9 cellular contexts compared by ENCODE assay signal in genomic region chr11:72720806-72721205, GRCh38. TPM values are rescaled to one million over a fixed set of nuclear protein-coding genes. Genes with fewer than 3 reads are reported as not detected.
DNase-seq lines count a peak whose midpoint lies in the region; ATAC-seq and TF ChIP-seq lines count a peak whose summit lies in the region.
"Had no signal": no experiment of that assay in that cellular context is flagged by ENCODE, and none has a peak within 500 bp of the region (broad histone marks: within the 10 kb centered on the region; RNA-seq: fewer than 3 reads in every experiment).

No MANE protein-coding gene starts in this region.

- in situ Hi-C loops in mammary epithelial cell (cut with MboI; ENCODE audit: low sequenced_read_pairs in 2 of 2), result loop anchor here (5.0 to 10.0 kb wide), 4 partner anchors 74 to 521 kb away; partner anchors contain the start of gene STARD10 (in 2 of the 2)

- no CpG with 5 or more reads among the region's 4 CpGs for WGBS in mammary epithelial cell (ENCODE audit: low coverage, missing lambda C conversion rate)

- intact Hi-C loops in activated naive CD4-positive, alpha-beta T cell treated with anti-CD3 and anti-CD28 coated beads for 36 hours (cut with micrococcal nuclease), result loop anchor here (5.0 to 10.0 kb wide), 2 partner anchors 424 to 521 kb away; partner anchors contain the start of gene FCHSD2
- intact Hi-C loops in mammary epithelial cell (cut with micrococcal nuclease), result loop anchor here (10.0 kb wide), 1 partner anchor 204 kb away; no protein-coding TSS in a partner anchor

- H3K36me3 ChIP-seq in mammary epithelial cell (ENCODE audit: insufficient read depth, low read length), result peaks cover 6% of the 10 kb centered on the region

- H3K4me1 ChIP-seq in mammary epithelial cell (ENCODE audit: insufficient read depth, low read length), result peaks cover 44% of the 10 kb centered on the region

- no peaks in the 10 kb centered on the region for H4K20me1 ChIP-seq in mammary epithelial cell (ENCODE audit: insufficient read depth, low read length)

- H3K27me3 ChIP-seq in mammary epithelial cell (ENCODE audit: insufficient read depth, low read length), result no peaks in the 10 kb centered on the region

- no peak for DNase-seq in activated naive CD4-positive, alpha-beta T cell treated with anti-CD3 and anti-CD28 coated beads for 36 hours
- no peak for DNase-seq in activated naive CD4-positive, alpha-beta T cell (lab: John Stamatoyannopoulos, UW)
- DNase-seq in mammary epithelial cell (no peak), memory B cell (ENCODE audit: low spot score in 2 of 2) (no peak), type B pancreatic cell (ENCODE audit: extremely low spot score, unreplicated experiment) (no peak), kidney glomerular epithelial cell (lab: John Stamatoyannopoulos, UW) (no peak), HUDEP-2 (lab: John Stamatoyannopoulos, UW; ENCODE audit: unreplicated experiment in 76 of 76) (no peak), SKM-1 treated with dmso at 0.1 percent for 144 hours (lab: John Stamatoyannopoulos, UW; ENCODE audit: unreplicated experiment) (no peak)
- DNase-seq: DMS153 had no signal

- no peaks in the 10 kb centered on the region for H3K27me3 Mint-ChIP-seq in activated naive CD4-positive, alpha-beta T cell treated with anti-CD3 and anti-CD28 coated beads for 36 hours (ENCODE audit: low read depth)
- H3K27me3 Mint-ChIP-seq in memory B cell, result no peaks in the 10 kb centered on the region
- no peaks in the 10 kb centered on the region for H3K27me3 Mint-ChIP-seq in type B pancreatic cell

- H3K9me3 ChIP-seq in mammary epithelial cell (replicated peaks; ENCODE audit: insufficient read depth, low read length), result no peaks in the 10 kb centered on the region

- peak overlapping the region; percentile 85 for H3K9ac ChIP-seq in mammary epithelial cell (ENCODE audit: insufficient read depth, low read length)

- no peaks in the 10 kb centered on the region for H3K9me3 Mint-ChIP-seq in activated naive CD4-positive, alpha-beta T cell treated with anti-CD3 and anti-CD28 coated beads for 36 hours
- H3K9me3 Mint-ChIP-seq in memory B cell (no peaks in the 10 kb centered on the region), type B pancreatic cell (no peaks in the 10 kb centered on the region)

- peak overlapping the region; percentile 90 for H3K4me3 Mint-ChIP-seq in activated naive CD4-positive, alpha-beta T cell treated with anti-CD3 and anti-CD28 coated beads for 36 hours
- peak overlapping the region; percentile 84 for H3K4me3 Mint-ChIP-seq in memory B cell
- H3K4me3 Mint-ChIP-seq in type B pancreatic cell, result peak overlapping the region; percentile 89

- H3K36me3 Mint-ChIP-seq in activated naive CD4-positive, alpha-beta T cell treated with anti-CD3 and anti-CD28 coated beads for 36 hours (ENCODE audit: low read depth), result peaks cover 3% of the 10 kb centered on the region
- H3K36me3 Mint-ChIP-seq in memory B cell (peaks cover 17% of the 10 kb centered on the region), type B pancreatic cell (no peaks in the 10 kb centered on the region)

- peaks cover 77% of the 10 kb centered on the region for H3K79me2 ChIP-seq in mammary epithelial cell (ENCODE audit: insufficient read depth, low read length)

- H3K4me1 Mint-ChIP-seq in activated naive CD4-positive, alpha-beta T cell treated with anti-CD3 and anti-CD28 coated beads for 36 hours (ENCODE audit: low read depth), result peaks cover 52% of the 10 kb centered on the region
- H3K4me1 Mint-ChIP-seq in memory B cell (peaks cover 65% of the 10 kb centered on the region), type B pancreatic cell (ENCODE audit: unreplicated experiment) (peaks cover 55% of the 10 kb centered on the region)

- peak overlapping the region; percentile 49 to 61 (median 58) for H3K4me3 ChIP-seq in mammary epithelial cell (replicated peaks in 1 of 3; ENCODE audit: insufficient read depth in 1 of 3, low read depth in 2 of 3, low read length in 3 of 3)

- CTCF ChIA-PET in activated naive CD4-positive, alpha-beta T cell treated with anti-CD3 and anti-CD28 coated beads for 36 hours (lab: Charles Lee), result interaction anchor here (0.7 to 11.6 kb wide), 4 partner anchors 36 to 191 kb away, joined by 4 to 161 read pairs (median 10); partner anchors contain the start of genes ATG16L2 and STARD10
- CTCF ChIA-PET in mammary epithelial cell (lab: Charles Lee; ENCODE audit: low non-redundant PET), result interaction anchor here (0.8 kb wide), 1 partner anchor 79 kb away, joined by 4 read pairs; no protein-coding TSS in a partner anchor

- peak overlapping the region; percentile 95 for H3K27ac Mint-ChIP-seq in activated naive CD4-positive, alpha-beta T cell treated with anti-CD3 and anti-CD28 coated beads for 36 hours
- H3K27ac Mint-ChIP-seq in memory B cell (peak overlapping the region; percentile 77), type B pancreatic cell (peak overlapping the region; percentile 97)

- no TSS peak for BruUV-seq in mammary epithelial cell (replicated peaks; lab: Mats Ljungman, UMichigan)

- no peak overlapping the region for H2AFZ ChIP-seq in mammary epithelial cell (ENCODE audit: low read depth, low read length)

- H3K27ac ChIP-seq in mammary epithelial cell (ENCODE audit: insufficient read depth, low read depth, low read length), result peak overlapping the region; percentile 55

- TF ChIP-seq CTCF in mammary epithelial cell (conservative IDR thresholded peaks at IDR 0.05 in 1 of 2, IDR thresholded peaks at IDR 0.05 in 1 of 2; ENCODE audit: extremely low read depth in 1 of 2, insufficient read depth in 1 of 2, low read depth in 1 of 2, low read length in 2 of 2) (no peak), type B pancreatic cell (conservative IDR thresholded peaks at IDR 0.05) (no peak)

- no peak for ATAC-seq in memory B cell (ENCODE audit: low read depth)

- dilution Hi-C loops in mammary epithelial cell (cut with HindIII; ENCODE audit: low sequenced_read_pairs), result no loop called here

- peak overlapping the region; percentile 89 for H3K4me2 ChIP-seq in mammary epithelial cell (ENCODE audit: insufficient read depth, low read depth, low read length)

RNA-seq across cellular contexts. Expression of gene ARAP1, which starts 31.4 kb away (rescaled TPM):
- total RNA-seq in activated naive CD4-positive, alpha-beta T cell treated with anti-CD3 and anti-CD28 coated beads for 36 hours, result 10 to 100 TPM; 64.7 to 70.1 TPM
- total RNA-seq in mammary epithelial cell (10 to 100 TPM; 56.8 to 78.3 TPM), type B pancreatic cell (ENCODE audit: low replicate concordance) (80.5 and 149 TPM in 2 replicates)
- polyA plus RNA-seq in mammary epithelial cell, result 51.9 TPM
- 274 TPM for polyA minus RNA-seq in mammary epithelial cell

RNA-seq across cellular contexts. Expression of gene PDE2A, which starts 46.6 kb away (rescaled TPM):
- total RNA-seq in activated naive CD4-positive, alpha-beta T cell treated with anti-CD3 and anti-CD28 coated beads for 36 hours, result 1 to 10 TPM in 1 of 2 experiments, under 1 TPM in 1; 0.69 to 1.1 TPM
- total RNA-seq in mammary epithelial cell (1 to 10 TPM in 1 of 2 donors, under 1 TPM in 1; 0.31 to 1.0 TPM), type B pancreatic cell (ENCODE audit: low replicate concordance) (2.8 and 3.8 TPM in 2 replicates)
- 0.76 TPM for polyA plus RNA-seq in mammary epithelial cell
- polyA minus RNA-seq in mammary epithelial cell, result 0.88 TPM
